In the genomic region with DNA sequence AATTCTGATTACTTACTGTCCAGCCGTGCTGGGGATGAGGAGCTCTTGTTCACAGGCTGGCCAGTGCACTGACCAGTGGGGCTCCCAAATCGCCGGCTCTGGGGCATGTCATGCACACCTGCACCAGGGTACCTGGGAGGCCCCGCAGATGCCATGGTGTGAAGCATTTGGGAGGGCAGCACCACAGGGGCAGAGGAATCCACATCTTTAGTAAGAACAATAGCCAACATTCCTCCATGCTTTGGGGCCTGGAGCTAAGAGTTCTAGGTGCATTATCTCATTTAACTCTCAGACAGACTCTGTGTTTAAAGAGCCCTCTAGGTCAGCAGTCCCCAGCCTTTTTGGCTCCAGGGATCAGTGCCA, we compare ENCODE assay signal across 22 cellular contexts.
A peak's percentile ranks its signal among the peaks of the same experiment; 100 is the strongest.
DNase-seq lines count a peak whose midpoint lies in the region; ATAC-seq and TF ChIP-seq lines count a peak whose summit lies in the region.
"Had no signal": no experiment of that assay in that cellular context is flagged by ENCODE, and none has a peak within 500 bp of the region (broad histone marks: within the 10 kb centered on the region; RNA-seq: fewer than 3 reads in every experiment).

No MANE protein-coding gene starts in this region.

- WGBS in lower leg skin, 2 donors: 80 to 95% methylated on average over 4 of the region's 4 CpGs
- 88 to 100% methylated on average over 3 of the region's 4 CpGs for WGBS in thyroid gland, 2 donors

- H3K36me3 ChIP-seq in colonic mucosa: no peaks in the 10 kb centered on the region
- no peaks in the 10 kb centered on the region for H3K36me3 ChIP-seq in thyroid gland
- H3K36me3 ChIP-seq: BLaER1 treated with 17β-estradiol and CSF1 and Interleukin-3, amounts not matched to agents 10 nM and 100 nM had no signal

- H3K4me1 Mint-ChIP-seq in activated naive CD4-positive, alpha-beta T cell treated with anti-CD3 and anti-CD28 coated beads for 36 hours (ENCODE audit: low read depth): peaks cover 1% of the 10 kb centered on the region

- no peak overlapping the region for H3K4me3 Mint-ChIP-seq in activated naive CD4-positive, alpha-beta T cell treated with anti-CD3 and anti-CD28 coated beads for 36 hours
- H3K4me3 Mint-ChIP-seq: CD4-positive, alpha-beta memory T cell; IgD-negative memory B cell had no signal

- ATAC-seq in GM21360 (IDR thresholded peaks at IDR 0.05; ENCODE audit: unreplicated experiment): no peak

- no peaks in the 10 kb centered on the region for H3K9me3 Mint-ChIP-seq in activated naive CD4-positive, alpha-beta T cell treated with anti-CD3 and anti-CD28 coated beads for 36 hours
- H3K9me3 Mint-ChIP-seq: IgD-negative memory B cell had no signal

- H3K27ac ChIP-seq in colonic mucosa (no peak overlapping the region), thyroid gland (no peak overlapping the region)
- H3K27ac ChIP-seq: BLaER1 treated with 17β-estradiol and CSF1 and Interleukin-3, amounts not matched to agents 10 nM and 100 nM had no signal

- no peaks in the 10 kb centered on the region for H3K36me3 Mint-ChIP-seq in activated naive CD4-positive, alpha-beta T cell treated with anti-CD3 and anti-CD28 coated beads for 36 hours (ENCODE audit: low read depth)
- H3K36me3 Mint-ChIP-seq: CD4-positive, alpha-beta memory T cell; IgD-negative memory B cell had no signal

- CTCF ChIA-PET in activated naive CD4-positive, alpha-beta T cell treated with anti-CD3 and anti-CD28 coated beads for 36 hours (lab: Charles Lee): no interaction called here

- peaks cover 13% of the 10 kb centered on the region for H3K27me3 Mint-ChIP-seq in activated naive CD4-positive, alpha-beta T cell treated with anti-CD3 and anti-CD28 coated beads for 36 hours (ENCODE audit: low read depth)

- no peaks in the 10 kb centered on the region for H3K27me3 ChIP-seq in colonic mucosa
- H3K27me3 ChIP-seq in thyroid gland: no peaks in the 10 kb centered on the region
- H3K27me3 ChIP-seq: BLaER1 treated with 17β-estradiol and CSF1 and Interleukin-3, amounts not matched to agents 10 nM and 100 nM had no signal

- no peak overlapping the region for H3K9ac ChIP-seq in colonic mucosa (ENCODE audit: low read depth in 2 of 2, low read length in 2 of 2)
- H3K9ac ChIP-seq: BLaER1 treated with 17β-estradiol and CSF1 and Interleukin-3, amounts not matched to agents 10 nM and 100 nM had no signal

- no peak for TF ChIP-seq POLR2A in lower leg skin (IDR thresholded peaks at IDR 0.05)
- TF ChIP-seq POLR2A in thyroid gland (IDR thresholded peaks at IDR 0.05): no peak

- no peaks in the 10 kb centered on the region for H3K9me3 ChIP-seq in colonic mucosa
- no peaks in the 10 kb centered on the region for H3K9me3 ChIP-seq in thyroid gland
- H3K9me3 ChIP-seq: Caco-2 had no signal

- H3K4me3 ChIP-seq in colonic mucosa (no peak overlapping the region), lower leg skin (ENCODE audit: low read depth, poor library complexity, severe bottlenecking) (no peak overlapping the region), thyroid gland (replicated peaks in 1 of 3) (no peak overlapping the region)
- H3K4me3 ChIP-seq: BLaER1 treated with 17β-estradiol and CSF1 and Interleukin-3, amounts not matched to agents 10 nM and 100 nM had no signal

- TF ChIP-seq CTCF in colonic mucosa (IDR thresholded peaks at IDR 0.05): no peak
- no peak for TF ChIP-seq CTCF in lower leg skin (IDR thresholded peaks at IDR 0.05)
- TF ChIP-seq CTCF in thyroid gland (IDR thresholded peaks at IDR 0.05): no peak

- peak; percentile 49 for DNase-seq in activated CD8-positive, alpha-beta memory T cell treated with anti-CD3 and anti-CD28 coated beads for 24 hours
- DNase-seq in activated CD8-positive, alpha-beta memory T cell treated with anti-CD3 and anti-CD28 coated beads, Interleukin-2, amount 50 U/mL, for 4 hours: no peak
- peak; percentile 13 for DNase-seq in colonic mucosa
- peak; percentile 8 to 56 for DNase-seq in lower leg skin (ENCODE audit: low spot score in 2 of 2)
- DNase-seq in stimulated activated CD8-positive, alpha-beta memory T cell treated with anti-CD3 and anti-CD28 coated beads, Interleukin-4, amount 100 ng/mL, for 48 hours: peak; percentile 2
- DNase-seq in thyroid gland: no peak
- no peak for DNase-seq in activated naive CD4-positive, alpha-beta T cell treated with anti-CD3 and anti-CD28 coated beads for 36 hours
- DNase-seq: 8988T; Caco-2; CD4-positive, alpha-beta memory T cell; DMS 273 treated with DMSO at 0.1 percent for 48 hours; DMS79 treated with DMSO at 0.1 percent for 48 hours; MV-4-11; NCI-H1105 treated with DMSO at 0.1 percent for 48 hours; NCI-H2081; NCI-H446; NCI-H526; OCI-M1; SHP77 had no signal

- no peak overlapping the region for H3K27ac Mint-ChIP-seq in activated naive CD4-positive, alpha-beta T cell treated with anti-CD3 and anti-CD28 coated beads for 36 hours
- H3K27ac Mint-ChIP-seq: CD4-positive, alpha-beta memory T cell; IgD-negative memory B cell had no signal

- intact Hi-C loops in colonic mucosa (cut with DNase I) (no loop called here), lower leg skin (cut with DNase I; ENCODE audit: low total_unique reads) (no loop called here), thyroid gland (cut with DNase I) (loop anchor here (10.0 kb wide), 1 partner anchor 151 kb away; no protein-coding TSS in a partner anchor)
- intact Hi-C loops in activated naive CD4-positive, alpha-beta T cell treated with anti-CD3 and anti-CD28 coated beads for 36 hours (cut with micrococcal nuclease): no loop called here

- H3K4me1 ChIP-seq in colonic mucosa (no peaks in the 10 kb centered on the region), thyroid gland (peaks cover 20 to 23% of the 10 kb centered on the region in 2 donors)
- H3K4me1 ChIP-seq: Caco-2 had no signal

Comparison
In these comparisons a context has a peak if more than half of its experiments do, and no peak if none do; other contexts are left out.
1. DNase-seq: peak in activated CD8-positive, alpha-beta memory T cell treated with anti-CD3 and anti-CD28 coated beads for 24 hours (single experiment), colonic mucosa (single experiment), lower leg skin (2 of 2) and stimulated activated CD8-positive, alpha-beta memory T cell treated with anti-CD3 and anti-CD28 coated beads, Interleukin-4, amount 100 ng/mL, for 48 hours (single experiment); none in activated CD8-positive, alpha-beta memory T cell treated with anti-CD3 and anti-CD28 coated beads, Interleukin-2, amount 50 U/mL, for 4 hours (single experiment), thyroid gland (0 of 2) and activated naive CD4-positive, alpha-beta T cell treated with anti-CD3 and anti-CD28 coated beads for 36 hours (single experiment).